In genomic region chr18:7084080-7084765, GRCh38 we compare ENCODE assay signal across 13 cellular contexts. TPM values are rescaled to one million over a fixed set of nuclear protein-coding genes. Genes with fewer than 3 reads are reported as not detected.
A peak's percentile ranks its signal among the peaks of the same experiment; 100 is the strongest.
DNase-seq lines count a peak whose midpoint lies in the region; ATAC-seq and TF ChIP-seq lines count a peak whose summit lies in the region.
"Had no signal": no experiment of that assay in that cellular context is flagged by ENCODE, and none has a peak within 500 bp of the region (broad histone marks: within the 10 kb centered on the region; RNA-seq: fewer than 3 reads in every experiment).

No MANE protein-coding gene starts in this region.

- 66% methylated on average over 6 of the region's 6 CpGs for WGBS in smooth muscle cell (ENCODE audit: low lambda C conversion rate)

- H3K27me3 ChIP-seq in SJSA1 (replicated peaks) (no peaks in the 10 kb centered on the region), smooth muscle cell (ENCODE audit: low read depth) (no peaks in the 10 kb centered on the region)

- peaks cover 10% of the 10 kb centered on the region for H3F3A ChIP-seq in smooth muscle cell (ENCODE audit: low read depth)

- DNase-seq in GM12865 (ENCODE audit: low read depth) (peak; percentile 2), SJSA1 (ENCODE audit: low read depth in 1 of 2, low spot score in 2 of 2) (no peak), fibroblast of villous mesenchyme (ENCODE audit: low read depth) (peak; percentile 66), smooth muscle cell (lab: John Stamatoyannopoulos, UW; ENCODE audit: unreplicated experiment) (no peak), HPDE6-E6E7 (ENCODE audit: extremely low spot score) (no peak), NCI-H1436 treated with DMSO at 0.1 percent for 48 hours (lab: John Stamatoyannopoulos, UW) (no peak), Kasumi-1 (lab: John Stamatoyannopoulos, UW) (no peak)
- DNase-seq: DMS153; effector memory CD4-positive, alpha-beta T cell; stimulated activated CD4-positive, alpha-beta T cell treated with anti-CD3 and anti-CD28 coated beads, Interleukin-15, amount 100 ng/mL, for 24 hours had no signal

- H3K79me2 ChIP-seq in smooth muscle cell (ENCODE audit: low read depth) = no peaks in the 10 kb centered on the region

- no peak for ATAC-seq in GM21528 (IDR thresholded peaks at IDR 0.05; ENCODE audit: low FRiP score, unreplicated experiment)

- H3K9ac ChIP-seq in smooth muscle cell (ENCODE audit: low read depth) = peak overlapping the region; percentile 81

- H3K27ac ChIP-seq in SJSA1 (peak overlapping the region; percentile 72), smooth muscle cell (ENCODE audit: low read depth) (peak overlapping the region; percentile 99)

- H3K4me3 ChIP-seq in GM12865 (ENCODE audit: low read depth, low read length) = no peak overlapping the region
- H3K4me3 ChIP-seq in SJSA1 = no peak overlapping the region
- H3K4me3 ChIP-seq in fibroblast of villous mesenchyme (ENCODE audit: low read depth, low read length) = no peak overlapping the region
- no peak overlapping the region for H3K4me3 ChIP-seq in smooth muscle cell
- H3K4me3 ChIP-seq: lung had no signal

- H3K4me2 ChIP-seq in smooth muscle cell = peak overlapping the region; percentile 67

- H4K20me1 ChIP-seq in smooth muscle cell (ENCODE audit: low read depth) = no peaks in the 10 kb centered on the region

- H3K36me3 ChIP-seq in SJSA1 (no peaks in the 10 kb centered on the region), smooth muscle cell (ENCODE audit: low read depth) (no peaks in the 10 kb centered on the region)

- H2AFZ ChIP-seq in smooth muscle cell (ENCODE audit: low read depth) = peak overlapping the region; percentile 75

- H3K9me3 ChIP-seq in SJSA1 (replicated peaks) (no peaks in the 10 kb centered on the region), smooth muscle cell (replicated peaks; ENCODE audit: low read depth) (no peaks in the 10 kb centered on the region)

- TF ChIP-seq CTCF in GM12865 (IDR thresholded peaks at IDR 0.05; ENCODE audit: insufficient read depth, low read depth, low read length, missing control alignments) = no peak
- TF ChIP-seq CTCF in fibroblast of villous mesenchyme (IDR thresholded peaks at IDR 0.05; ENCODE audit: insufficient read depth, low read depth, low read length) = no peak
- TF ChIP-seq CTCF in smooth muscle cell (IDR thresholded peaks at IDR 0.05; ENCODE audit: borderline replicate concordance, insufficient read depth, poor library complexity, severe bottlenecking) = no peak

- H3K4me1 ChIP-seq in SJSA1 (replicated peaks) = peaks cover 36% of the 10 kb centered on the region
- peaks cover 10% of the 10 kb centered on the region for H3K4me1 ChIP-seq in smooth muscle cell (ENCODE audit: low read depth)

RNA-seq across cellular contexts. Expression of gene LAMA1, which starts 33.4 kb away (rescaled TPM):
- 5.2 and 6.4 TPM in 2 replicates for total RNA-seq in SJSA1 (2014; rRNA removed; shearing (Covaris generic))
- total RNA-seq in fibroblast of villous mesenchyme = 14.5 and 20.7 TPM in 2 replicates
- 9.7 and 12.5 TPM in 2 replicates for total RNA-seq in smooth muscle cell
- 6.7 and 8.5 TPM in 2 replicates for polyA plus RNA-seq in smooth muscle cell
- total RNA-seq: activated T-helper 2 cell treated with anti-CD3 and anti-CD28 coated beads, Interferon-gamma antibody, Interleukin-2, Interleukin-4, amounts not matched to agents 10 μg/mL and 5 μg/mL and 100 μg/mL, durations not matched to agents 14 hours and 24 hours and 36 hours had no signal

Comparison
In these comparisons a context has a peak if more than half of its experiments do, and no peak if none do; other contexts are left out.
1. DNase-seq: peak in GM12865 (single experiment) and fibroblast of villous mesenchyme (single experiment); none in SJSA1 (0 of 2), smooth muscle cell (single experiment), HPDE6-E6E7 (single experiment), NCI-H1436 treated with DMSO at 0.1 percent for 48 hours (single experiment) and Kasumi-1 (0 of 2).